Comparison of ENCODE assay signal across 9 cellular contexts in genomic region chr16:65710107-65710506, GRCh38.
"Had no signal": no experiment of that assay in that cellular context is flagged by ENCODE, and none has a peak within 500 bp of the region (broad histone marks: within the 10 kb centered on the region; RNA-seq: fewer than 3 reads in every experiment).

No MANE protein-coding gene starts in this region.

- FAIRE-seq: H1, H54, K562 had no signal

- ATAC-seq: GM23338, K562 had no signal

- H3K4me3 ChIP-seq: GM23338, K562 had no signal

- H2AFZ ChIP-seq: GM23338 had no signal

- H3K4me3 Mint-ChIP-seq: GM23338, H9 had no signal

- DNase-seq: H9, HCEC 1CT, IMR-90, KG1 had no signal

- H3K4me2 ChIP-seq: GM23338 had no signal

- H3K27ac Mint-ChIP-seq: GM23338, H9 had no signal

- H3K27ac ChIP-seq: HL-60 had no signal
